9 cellular contexts compared by ENCODE assay signal in the genomic region with DNA sequence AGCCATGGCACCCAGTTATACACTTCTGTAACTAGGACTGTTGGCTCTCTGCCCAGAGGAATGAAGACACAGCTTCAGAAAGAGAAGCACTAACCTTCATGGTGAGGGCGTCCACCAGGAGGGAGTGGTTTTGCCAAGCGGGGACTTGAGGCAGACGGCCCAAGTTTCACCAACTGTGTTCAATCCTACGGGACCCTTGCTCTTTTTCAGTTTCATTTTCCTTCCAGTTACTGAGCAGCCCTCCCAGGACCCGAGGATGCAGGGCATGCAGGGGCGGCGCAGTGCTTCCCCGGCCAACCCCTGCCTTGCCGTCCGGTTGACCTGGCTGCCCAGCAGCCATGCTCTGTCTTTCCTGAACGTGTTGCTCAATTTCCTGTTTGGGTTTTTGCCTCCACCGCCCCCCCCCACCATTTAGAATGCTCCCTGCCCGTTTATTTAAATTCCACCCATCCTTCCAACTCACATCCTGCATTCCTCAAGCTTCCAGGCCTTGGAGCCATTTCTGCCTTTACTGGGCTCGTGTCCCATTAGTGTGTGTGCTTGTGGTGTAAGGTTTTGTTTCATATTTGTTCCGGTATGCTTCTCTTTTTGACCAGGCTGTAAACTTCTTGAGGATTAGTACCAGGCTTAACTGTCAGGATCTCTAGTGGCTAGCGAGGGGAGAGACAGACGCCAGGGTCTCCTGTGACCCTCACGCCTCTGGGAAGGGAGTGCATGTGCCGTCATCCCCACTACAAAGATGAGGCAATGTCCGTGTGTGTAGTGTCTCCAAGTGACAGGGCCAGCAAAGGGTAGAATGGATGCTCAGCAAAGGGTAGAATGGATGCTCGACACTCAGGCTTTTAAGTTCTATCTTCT. TPM values are rescaled to one million over a fixed set of nuclear protein-coding genes. Genes with fewer than 3 reads are reported as not detected.
DNase-seq lines count a peak whose midpoint lies in the region; ATAC-seq lines count a peak whose summit lies in the region.
"Had no signal": no experiment of that assay in that cellular context is flagged by ENCODE, and none has a peak within 500 bp of the region (broad histone marks: within the 10 kb centered on the region; RNA-seq: fewer than 3 reads in every experiment).

No MANE protein-coding gene starts in this region.

- peak overlapping the region; percentile 79 for H3K27ac ChIP-seq in right cardiac atrium (ENCODE audit: low read length)

- WGBS in right cardiac atrium = 32% methylated on average over 21 of the region's 21 CpGs

- H3K9me3 ChIP-seq in right cardiac atrium (ENCODE audit: control insufficient read depth, low read length) = no peaks in the 10 kb centered on the region

- H3K4me1 ChIP-seq in right cardiac atrium (ENCODE audit: control insufficient read depth, insufficient read depth, low read length) = peaks cover 11% of the 10 kb centered on the region

- H3K27me3 ChIP-seq in right cardiac atrium (ENCODE audit: control insufficient read depth, insufficient read depth) = no peaks in the 10 kb centered on the region

- peak; percentile 98 for DNase-seq in GM04503 (ENCODE audit: low read depth)
- DNase-seq in amniotic epithelial cell (ENCODE audit: low read depth) = peak; percentile 79
- peak; percentile 80 to 93 (median 90) for DNase-seq in right cardiac atrium
- peak; percentile 80 for DNase-seq in skeletal muscle cell (ENCODE audit: low read depth)
- no peak for DNase-seq in D341Med (ENCODE audit: low spot score)
- DNase-seq in NCI-H69 (lab: John Stamatoyannopoulos, UW) = no peak
- no peak for DNase-seq in SHP77 treated with DMSO at 0.1 percent for 48 hours (lab: John Stamatoyannopoulos, UW)

- H3K4me3 ChIP-seq in right cardiac atrium (ENCODE audit: low read length) = peak overlapping the region; percentile 0
- no peak overlapping the region for H3K4me3 ChIP-seq in skeletal muscle cell (ENCODE audit: low read depth, low read length)

- intact Hi-C loops in right cardiac atrium (cut with DNase I) = loop anchor here in 1 of 4 donors (10.0 kb wide), 1 partner anchor 69 kb away; no protein-coding TSS in a partner anchor

- ATAC-seq in right cardiac atrium (peak; percentile 66 to 68), HG03095 (IDR thresholded peaks at IDR 0.05; ENCODE audit: unreplicated experiment) (no peak)
- ATAC-seq: HCT116 had no signal

RNA-seq across cellular contexts. Expression of gene IL15RA, which starts 31.6 kb away (rescaled TPM):
- 10 to 100 TPM; 11.8 to 19.7 (median 15.8) TPM for total RNA-seq in right cardiac atrium
- 13.9 TPM for polyA plus RNA-seq in right cardiac atrium

RNA-seq across cellular contexts. Expression of gene FBH1, which starts 55.7 kb away (rescaled TPM):
- total RNA-seq in right cardiac atrium = 10 to 100 TPM; 75.6 to 82.1 (median 77.4) TPM
- polyA plus RNA-seq in right cardiac atrium = 49.3 TPM

RNA-seq across cellular contexts. Expression of gene ANKRD16, which starts 56.1 kb away (rescaled TPM):
- 1 to 10 TPM; 3.6 to 4.3 (median 4.0) TPM for total RNA-seq in right cardiac atrium
- 2.6 TPM for polyA plus RNA-seq in right cardiac atrium

Comparison
In these comparisons a context has a peak if more than half of its experiments do, and no peak if none do; other contexts are left out.
1. DNase-seq: peak in GM04503 (single experiment), amniotic epithelial cell (single experiment), right cardiac atrium (3 of 3) and skeletal muscle cell (single experiment); none in D341Med (single experiment), NCI-H69 (single experiment) and SHP77 treated with DMSO at 0.1 percent for 48 hours (single experiment).